In the genomic region with DNA sequence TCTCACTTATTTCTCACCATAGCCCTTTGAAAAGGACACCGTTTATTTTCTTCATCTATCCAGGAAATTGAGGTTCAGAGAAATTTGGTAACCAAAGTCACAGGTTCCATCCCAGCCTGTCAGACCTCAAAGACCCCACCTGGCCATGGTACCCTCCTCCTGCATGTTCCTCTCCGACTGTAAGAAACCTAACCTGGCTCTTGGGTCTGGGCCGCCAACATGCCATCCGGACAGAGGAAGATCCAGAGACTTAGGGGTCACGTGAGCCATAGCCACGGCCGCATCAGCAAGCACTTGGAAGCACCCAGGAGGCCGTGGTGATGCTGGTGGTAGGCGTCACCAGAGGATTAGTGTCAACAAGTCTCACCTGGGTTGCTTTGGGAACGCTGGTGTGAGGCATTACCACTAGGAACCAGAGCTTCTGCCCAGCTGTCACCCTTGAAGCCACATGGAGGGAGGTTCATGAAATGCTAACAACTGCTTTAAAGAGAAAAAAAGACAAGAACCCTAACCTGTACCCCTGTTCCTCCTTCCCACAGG, we compare ENCODE assay signal across 28 cellular contexts.
A peak's percentile ranks its signal among the peaks of the same experiment; 100 is the strongest.
DNase-seq lines count a peak whose midpoint lies in the region; ATAC-seq, FAIRE-seq and TF ChIP-seq lines count a peak whose summit lies in the region.
"Had no signal": no experiment of that assay in that cellular context is flagged by ENCODE, and none has a peak within 500 bp of the region (broad histone marks: within the 10 kb centered on the region; RNA-seq: fewer than 3 reads in every experiment).

No MANE protein-coding gene starts in this region.

- no peak for DNase-seq in HTR-8/SVneo (ENCODE audit: insufficient read length, low spot score)
- peak; percentile 69 for DNase-seq in RWPE2 (ENCODE audit: low spot score)
- peak; percentile 18 for DNase-seq in left lobe of liver (ENCODE audit: low spot score)
- DNase-seq in osteoblast (ENCODE audit: insufficient read length, low spot score, missing footprints), result peak; percentile 13
- no peak for DNase-seq in activated CD4-positive, alpha-beta T cell treated with anti-CD3 and anti-CD28 coated beads for 1 hour
- DNase-seq in stimulated activated CD4-positive, alpha-beta T cell treated with anti-CD3 and anti-CD28 coated beads, Interleukin-4, amount 100 ng/mL, for 1 hour, result no peak
- DNase-seq in mammary epithelial cell, result no peak
- DNase-seq in epidermal melanocyte (ENCODE audit: insufficient read length, low spot score), result no peak
- DNase-seq: 8988T; ACHN; BE2C; C1 segment of cervical spinal cord; CD4-positive, alpha-beta memory T cell; CD4-positive, CD25-positive, alpha-beta regulatory T cell; CD8-positive, alpha-beta memory T cell; COR-L47; DMS 273 treated with DMSO at 0.1 percent for 48 hours; DMS153; DMS53; DMS79; DND-41; EL; GDM1 had no signal

- CTCF ChIA-PET in mammary epithelial cell (lab: Charles Lee; ENCODE audit: low non-redundant PET), result no interaction called here

- H4K20me1 ChIP-seq in osteoblast (ENCODE audit: insufficient read depth, low read length), result no peaks in the 10 kb centered on the region
- no peaks in the 10 kb centered on the region for H4K20me1 ChIP-seq in mammary epithelial cell (ENCODE audit: insufficient read depth, low read length)
- H4K20me1 ChIP-seq: BLaER1 had no signal

- peak; percentile 68 for FAIRE-seq in HTR-8/SVneo (lab: Jason Lieb, UNC)
- FAIRE-seq: A204.1, GM12878, GM12892, GM18507 had no signal

- H3K4me1 ChIP-seq in RWPE2 (ENCODE audit: insufficient read depth, poor library complexity, severe bottlenecking) (no peaks in the 10 kb centered on the region), osteoblast (ENCODE audit: insufficient read depth, low read length) (no peaks in the 10 kb centered on the region), mammary epithelial cell (ENCODE audit: insufficient read depth, low read length) (no peaks in the 10 kb centered on the region)
- H3K4me1 ChIP-seq: BE2C, BLaER1 had no signal

- WGBS in mammary epithelial cell (ENCODE audit: low coverage, missing lambda C conversion rate), result 77% methylated on average over 10 of the region's 10 CpGs

- no peak overlapping the region for H3K9ac ChIP-seq in mammary epithelial cell (ENCODE audit: insufficient read depth, low read length)
- H3K9ac ChIP-seq: BLaER1 had no signal

- H3K4me2 ChIP-seq in osteoblast (ENCODE audit: insufficient read depth, low read length), result no peak overlapping the region
- H3K4me2 ChIP-seq in mammary epithelial cell (ENCODE audit: insufficient read depth, low read depth, low read length), result no peak overlapping the region
- H3K4me2 ChIP-seq: BLaER1 had no signal

- H3K27ac ChIP-seq in RWPE2 (ENCODE audit: poor library complexity, severe bottlenecking) (no peak overlapping the region), osteoblast (ENCODE audit: low read depth, low read length) (no peak overlapping the region), mammary epithelial cell (ENCODE audit: insufficient read depth, low read depth, low read length) (no peak overlapping the region)
- H3K27ac ChIP-seq: BLaER1 had no signal

- no TSS peak for BruUV-seq in mammary epithelial cell (replicated peaks; lab: Mats Ljungman, UMichigan)

- H2AFZ ChIP-seq in osteoblast (ENCODE audit: low read length) (no peak overlapping the region), mammary epithelial cell (ENCODE audit: low read depth, low read length) (no peak overlapping the region)

- H3K27me3 ChIP-seq in RWPE2 (ENCODE audit: insufficient read depth, poor library complexity, severe bottlenecking), result no peaks in the 10 kb centered on the region
- H3K27me3 ChIP-seq in osteoblast (ENCODE audit: insufficient read depth, low read length), result no peaks in the 10 kb centered on the region
- no peaks in the 10 kb centered on the region for H3K27me3 ChIP-seq in mammary epithelial cell (ENCODE audit: insufficient read depth, low read length)
- H3K27me3 ChIP-seq: BLaER1 had no signal

- no peak overlapping the region for H3K4me3 ChIP-seq in RWPE2 (ENCODE audit: severe bottlenecking)
- H3K4me3 ChIP-seq in osteoblast (ENCODE audit: insufficient read depth, low read length), result no peak overlapping the region
- H3K4me3 ChIP-seq in mammary epithelial cell (replicated peaks in 1 of 3; ENCODE audit: insufficient read depth in 1 of 3, low read depth in 2 of 3, low read length in 3 of 3), result no peak overlapping the region
- H3K4me3 ChIP-seq: BLaER1, GM12878 had no signal

- no peaks in the 10 kb centered on the region; the same call in 1 of the 2 replicates for H3K36me3 ChIP-seq in RWPE2 (ENCODE audit: low read depth)
- H3K36me3 ChIP-seq in osteoblast (ENCODE audit: insufficient read depth, low read length), result no peaks in the 10 kb centered on the region
- no peaks in the 10 kb centered on the region for H3K36me3 ChIP-seq in mammary epithelial cell (ENCODE audit: insufficient read depth, low read length)
- H3K36me3 ChIP-seq: BE2C, BLaER1 had no signal

- in situ Hi-C loops in mammary epithelial cell (cut with MboI; ENCODE audit: low sequenced_read_pairs in 2 of 2), result no loop called here

- ATAC-seq in RWPE2 (ENCODE audit: low read depth) (no peak), left lobe of liver (no peak)
- ATAC-seq: GM12878 had no signal

- intact Hi-C loops in mammary epithelial cell (cut with micrococcal nuclease), result no loop called here

- TF ChIP-seq CTCF in RWPE2 (IDR thresholded peaks at IDR 0.05; ENCODE audit: poor library complexity, severe bottlenecking) (no peak), osteoblast (IDR thresholded peaks at IDR 0.05; ENCODE audit: extremely low read depth, low read depth, low read length) (no peak), mammary epithelial cell (conservative IDR thresholded peaks at IDR 0.05 in 1 of 2, IDR thresholded peaks at IDR 0.05 in 1 of 2; ENCODE audit: extremely low read depth in 1 of 2, insufficient read depth in 1 of 2, low read depth in 1 of 2, low read length in 2 of 2) (no peak)

- dilution Hi-C loops in mammary epithelial cell (cut with HindIII; ENCODE audit: low sequenced_read_pairs), result no loop called here

- H3K9me3 ChIP-seq in RWPE2 (ENCODE audit: severe bottlenecking), result peaks cover 13% of the 10 kb centered on the region
- H3K9me3 ChIP-seq in osteoblast (ENCODE audit: low read depth, low read length), result peaks cover 9% of the 10 kb centered on the region
- H3K9me3 ChIP-seq in mammary epithelial cell (replicated peaks; ENCODE audit: insufficient read depth, low read length), result peaks cover 21% of the 10 kb centered on the region
- H3K9me3 ChIP-seq: BE2C had no signal

- H3K79me2 ChIP-seq in osteoblast (ENCODE audit: insufficient read depth, low read length), result no peaks in the 10 kb centered on the region
- H3K79me2 ChIP-seq in mammary epithelial cell (ENCODE audit: insufficient read depth, low read length), result no peaks in the 10 kb centered on the region

Comparison
In these comparisons a context has a peak if more than half of its experiments do, and no peak if none do; other contexts are left out.
1. DNase-seq: peak in RWPE2 (single experiment), left lobe of liver (single experiment) and osteoblast (single experiment); none in HTR-8/SVneo (single experiment), activated CD4-positive, alpha-beta T cell treated with anti-CD3 and anti-CD28 coated beads for 1 hour (single experiment), stimulated activated CD4-positive, alpha-beta T cell treated with anti-CD3 and anti-CD28 coated beads, Interleukin-4, amount 100 ng/mL, for 1 hour (single experiment), mammary epithelial cell (single experiment) and epidermal melanocyte (single experiment).